In the genomic region with DNA sequence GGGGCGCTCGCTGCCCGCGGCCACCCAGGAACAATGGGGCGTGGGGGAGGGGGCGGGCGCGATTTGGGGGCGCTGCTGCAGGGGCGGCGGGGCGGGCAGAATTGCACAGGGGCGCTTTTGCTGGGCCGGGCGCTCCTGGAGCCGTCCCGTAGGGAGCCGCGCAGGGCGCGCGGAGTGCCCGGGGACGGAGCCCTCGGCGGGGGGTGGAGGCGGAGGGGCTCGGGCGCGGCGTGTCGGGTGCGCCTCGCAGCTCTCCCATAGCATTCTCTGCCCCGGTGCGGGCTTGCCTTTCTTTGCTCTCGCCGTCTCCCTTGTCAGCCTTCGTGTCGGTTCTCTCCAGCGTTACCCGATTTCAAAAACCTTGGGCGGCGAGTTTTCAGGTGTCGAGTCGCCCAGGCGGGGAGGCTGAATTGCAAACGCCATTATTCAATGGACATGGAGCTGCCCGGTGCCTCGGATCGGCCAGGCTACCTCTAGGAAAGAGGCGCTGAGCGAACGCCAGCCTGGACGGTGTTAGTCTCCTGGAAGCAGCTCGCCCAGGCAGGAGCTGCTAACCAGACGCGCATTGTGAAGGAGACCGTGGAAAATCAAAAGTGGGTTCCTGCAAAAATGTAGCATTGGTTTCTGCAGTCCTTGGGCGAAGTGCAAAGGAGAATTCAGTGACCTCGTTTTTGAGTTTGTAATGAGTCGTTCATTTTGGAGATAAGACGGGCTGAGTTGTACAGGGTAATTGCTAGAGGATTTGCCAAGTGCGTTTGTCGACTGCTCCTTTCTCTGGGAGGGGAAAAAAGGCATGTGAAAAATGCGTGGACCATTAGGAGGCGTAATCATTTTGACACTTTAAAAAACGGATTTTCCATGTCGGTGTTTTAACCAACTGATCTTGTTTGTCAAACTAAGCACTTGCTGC, we compare ENCODE assay signal across 8 cellular contexts. TPM values are rescaled to one million over a fixed set of nuclear protein-coding genes. Genes with fewer than 3 reads are reported as not detected.
A peak's percentile ranks its signal among the peaks of the same experiment; 100 is the strongest.
DNase-seq lines count a peak whose midpoint lies in the region; ATAC-seq and TF ChIP-seq lines count a peak whose summit lies in the region.

No MANE protein-coding gene starts in this region.

- H3K27ac ChIP-seq in urinary bladder (ENCODE audit: low read depth) = peak overlapping the region; percentile 40

- H3K27me3 Mint-ChIP-seq in nephron (ENCODE audit: low read depth) = peaks cover 39% of the 10 kb centered on the region

- H3K4me1 Mint-ChIP-seq in nephron = peaks cover 10% of the 10 kb centered on the region

- H3K4me1 ChIP-seq in urinary bladder (ENCODE audit: insufficient read depth) = no peaks in the 10 kb centered on the region

- H3K27ac Mint-ChIP-seq in nephron = peak overlapping the region; percentile 37 to 94 (median 55)

- H3K36me3 Mint-ChIP-seq in nephron (ENCODE audit: low read depth) = no peaks in the 10 kb centered on the region

- H3K9me3 Mint-ChIP-seq in nephron = no peaks in the 10 kb centered on the region

- H3K4me3 ChIP-seq in fibroblast of pulmonary artery (replicated peaks; ENCODE audit: low read depth, low read length) = peak overlapping the region; percentile 67
- peak overlapping the region; percentile 55 for H3K4me3 ChIP-seq in urinary bladder (ENCODE audit: low read depth, low read length)

- peak overlapping the region; percentile 89 to 98 (median 98) for H3K4me3 Mint-ChIP-seq in nephron

- TF ChIP-seq CTCF in GM10266 (IDR thresholded peaks at IDR 0.05; ENCODE audit: control insufficient read depth, insufficient read depth, low read depth, missing control alignments) = no peak
- TF ChIP-seq CTCF in fibroblast of pulmonary artery (IDR thresholded peaks at IDR 0.05; ENCODE audit: low read length, missing control alignments) = peak; percentile 8
- TF ChIP-seq CTCF in nephron (IDR thresholded peaks at IDR 0.05; ENCODE audit: unreplicated experiment in 3 of 3) = no peak

- 1% methylated on average over 69 of the region's 69 CpGs for WGBS in urinary bladder

- H3K36me3 ChIP-seq in urinary bladder (ENCODE audit: insufficient read depth) = no peaks in the 10 kb centered on the region

- peak; percentile 22 for ATAC-seq in HG02610 (IDR thresholded peaks at IDR 0.05; ENCODE audit: unreplicated experiment)

- DNase-seq in GM10266 (ENCODE audit: extremely low spot score) (peak; percentile 27), NCI-H2227 treated with DMSO at 0.1 percent for 48 hours (lab: John Stamatoyannopoulos, UW) (peak; percentile 54), activated T-helper 1 cell treated with Interleukin-2 at 50 U/mL for 16 hours (ENCODE audit: low read depth) (peak; percentile 3), fibroblast of pulmonary artery (ENCODE audit: low read depth) (peak; percentile 42), GF-D8 (lab: John Stamatoyannopoulos, UW) (no peak)

RNA-seq across cellular contexts. Expression of a gene that starts 0.6 kb away (rescaled TPM):
- 44.2 TPM for total RNA-seq in urinary bladder
- polyA plus RNA-seq in urinary bladder = 4.8 TPM
